ENCODE assay signal across 6 cellular contexts in the genomic region with DNA sequence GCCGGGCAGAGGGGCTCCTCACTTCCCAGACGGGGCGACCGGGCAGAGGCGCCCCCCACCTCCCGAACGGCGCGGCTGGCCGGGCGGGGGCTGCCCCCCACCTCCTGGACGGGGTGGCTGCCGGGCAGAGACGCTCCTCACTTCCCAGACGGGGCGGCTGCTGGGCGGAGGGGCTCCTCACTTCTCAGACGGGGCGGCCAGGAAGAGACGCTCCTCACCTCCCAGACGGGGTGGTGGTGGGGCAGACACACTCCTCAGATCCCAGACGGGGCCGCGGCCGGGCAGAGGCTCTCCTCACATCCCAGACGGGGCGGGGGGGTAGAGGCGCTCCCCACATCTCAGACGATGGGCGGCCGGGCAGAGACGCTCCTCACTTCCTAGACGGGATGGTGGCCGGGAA. TPM values are rescaled to one million over a fixed set of nuclear protein-coding genes. Genes with fewer than 3 reads are reported as not detected.
"Had no signal": no experiment of that assay in that cellular context is flagged by ENCODE, and none has a peak within 500 bp of the region (broad histone marks: within the 10 kb centered on the region; RNA-seq: fewer than 3 reads in every experiment).

No MANE protein-coding gene starts in this region.

RNA-seq across cellular contexts. Expression of a gene that starts 17.5 kb away (rescaled TPM):
- total RNA-seq: activated naive CD4-positive, alpha-beta T cell treated with anti-CD3 and anti-CD28 coated beads for 36 hours; activated naive CD8-positive, alpha-beta T cell treated with anti-CD3 and anti-CD28 coated beads, Interleukin-2, amount 10 ng/mL, durations not matched to agents 7 days and 5 days; activated T-helper 1 cell treated with anti-CD3 and anti-CD28 coated beads, Interleukin-12 subunit alpha, Interleukin-12 subunit beta, Interleukin-2, Interleukin-4 antibody, amounts not matched to agents 30 ng/mL and 10 ng/mL and 1 ng/mL, durations not matched to agents 14 hours and 24 hours and 36 hours; activated T-helper 2 cell treated with anti-CD3 and anti-CD28 coated beads, Interferon-gamma antibody, Interleukin-2, Interleukin-4, amounts not matched to agents 10 μg/mL and 5 μg/mL and 100 μg/mL, durations not matched to agents 14 hours and 24 hours and 36 hours had no signal

RNA-seq across cellular contexts. Expression of a gene that starts 20.7 kb away (rescaled TPM):
- total RNA-seq: activated naive CD4-positive, alpha-beta T cell treated with anti-CD3 and anti-CD28 coated beads for 36 hours; activated naive CD8-positive, alpha-beta T cell treated with anti-CD3 and anti-CD28 coated beads, Interleukin-2, amount 10 ng/mL, durations not matched to agents 7 days and 5 days; activated T-cell treated with anti-CD3 and anti-CD28 coated beads, Interleukin-2, amount 50 U/mL, for 4 hours; activated T-helper 1 cell treated with anti-CD3 and anti-CD28 coated beads, Interleukin-12 subunit alpha, Interleukin-12 subunit beta, Interleukin-2, Interleukin-4 antibody, amounts not matched to agents 30 ng/mL and 10 ng/mL and 1 ng/mL, durations not matched to agents 14 hours and 24 hours and 36 hours had no signal

RNA-seq across cellular contexts. Expression of a gene that starts 21.1 kb away (rescaled TPM):
- total RNA-seq: activated naive CD4-positive, alpha-beta T cell treated with anti-CD3 and anti-CD28 coated beads for 36 hours; activated naive CD4-positive, alpha-beta T cell treated with anti-CD3 and anti-CD28 coated beads, Interleukin-2, amount 50 U/mL, for 72 hours; activated naive CD8-positive, alpha-beta T cell treated with anti-CD3 and anti-CD28 coated beads, Interleukin-2, amount 10 ng/mL, durations not matched to agents 7 days and 5 days; activated T-cell treated with anti-CD3 and anti-CD28 coated beads, Interleukin-2, amount 50 U/mL, for 4 hours; activated T-helper 1 cell treated with anti-CD3 and anti-CD28 coated beads, Interleukin-12 subunit alpha, Interleukin-12 subunit beta, Interleukin-2, Interleukin-4 antibody, amounts not matched to agents 30 ng/mL and 10 ng/mL and 1 ng/mL, durations not matched to agents 14 hours and 24 hours and 36 hours; activated T-helper 2 cell treated with anti-CD3 and anti-CD28 coated beads, Interferon-gamma antibody, Interleukin-2, Interleukin-4, amounts not matched to agents 10 μg/mL and 5 μg/mL and 100 μg/mL, durations not matched to agents 14 hours and 24 hours and 36 hours had no signal
